23 cellular contexts compared by ENCODE assay signal in genomic region chr12:79294590-79294989, GRCh38.
"Had no signal": no experiment of that assay in that cellular context is flagged by ENCODE, and none has a peak within 500 bp of the region (broad histone marks: within the 10 kb centered on the region; RNA-seq: fewer than 3 reads in every experiment).

No MANE protein-coding gene starts in this region.

- DNase-seq: activated B cell treated with CpG ODN at 0.5 μM for 24 hours; activated CD4-positive, alpha-beta T cell treated with anti-CD3 and anti-CD28 coated beads, Interleukin-2, amount 50 U/mL, for 1 hour; activated CD8-positive, alpha-beta T cell treated with anti-CD3 and anti-CD28 coated beads for 36 hours; activated gamma-delta T cell treated with Interleukin-2 at 50 U/mL for 16 hours; activated naive CD8-positive, alpha-beta T cell treated with anti-CD3 and anti-CD28 coated beads, Interleukin-2, amount 50 U/mL, for 24 hours; activated T-cell treated with anti-CD3 and anti-CD28 coated beads, Interleukin-2, amount 50 U/mL, for 4 hours; amygdala; dermis blood vessel endothelial cell; effector CD4-positive, alpha-beta T cell; glutamatergic neuron; left lung; mesendoderm; posterior cingulate gyrus; right lobe of liver; stimulated activated CD4-positive, alpha-beta T cell treated with anti-CD3 and anti-CD28 coated beads, Interleukin-2, amount 100 ng/mL, for 48 hours; stimulated activated naive CD4-positive, alpha-beta T cell treated with Interleukin-2 at 50 U/mL for 16 hours; T-helper 9 cell had no signal

- H3K36me3 ChIP-seq: left lung, right lobe of liver, tibial nerve had no signal

- H3K9me3 ChIP-seq: left lung, tibial nerve had no signal

- H3K27ac ChIP-seq: left lung, right lobe of liver, tibial nerve had no signal

- ATAC-seq: activated CD8-positive, alpha-beta T cell treated with anti-CD3 and anti-CD28 coated beads for 36 hours; activated naive CD8-positive, alpha-beta T cell treated with anti-CD3 and anti-CD28 coated beads, Interleukin-2, amount 50 U/mL, for 24 hours; activated T-cell treated with anti-CD3 and anti-CD28 coated beads, Interleukin-2, amount 50 U/mL, for 4 hours; activated T-helper 17 cell treated with anti-CD3 and anti-CD28 coated beads, Interleukin-2, amount 50 U/mL, for 72 hours; left lung; right lobe of liver had no signal

- H3K4me3 ChIP-seq: left lung, lung, right lobe of liver, tibial nerve had no signal

- H3K27me3 ChIP-seq: left lung, right lobe of liver, tibial nerve had no signal

- FAIRE-seq: bronchial epithelial cell, frontal cortex, islet of Langerhans had no signal

- H3K4me1 ChIP-seq: left lung, right lobe of liver had no signal
